ENCODE assay signal across 9 cellular contexts in the genomic region with DNA sequence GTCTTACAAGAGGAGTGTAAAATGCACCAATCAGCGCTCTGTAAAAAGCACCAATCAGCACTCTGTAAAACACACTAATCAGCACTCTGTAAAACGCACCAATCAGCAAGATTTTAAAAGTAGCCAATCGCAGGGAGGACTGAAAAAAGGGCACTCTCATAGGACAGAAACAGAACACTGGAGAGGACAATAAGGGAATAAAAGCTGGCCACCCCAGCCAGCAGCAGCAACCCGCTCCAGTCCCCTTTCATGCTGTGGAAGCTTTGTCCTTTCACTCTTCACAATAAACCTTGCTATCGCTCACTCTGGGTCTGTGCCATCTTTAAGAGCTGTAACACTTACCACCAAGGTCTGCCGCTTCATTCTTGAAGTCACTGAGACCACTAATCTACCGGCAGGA. TPM values are rescaled to one million over a fixed set of nuclear protein-coding genes. Genes with fewer than 3 reads are reported as not detected.
A peak's percentile ranks its signal among the peaks of the same experiment; 100 is the strongest.
DNase-seq lines count a peak whose midpoint lies in the region; ATAC-seq and TF ChIP-seq lines count a peak whose summit lies in the region.
"Had no signal": no experiment of that assay in that cellular context is flagged by ENCODE, and none has a peak within 500 bp of the region (broad histone marks: within the 10 kb centered on the region; RNA-seq: fewer than 3 reads in every experiment).

No MANE protein-coding gene starts in this region.

- no peak overlapping the region for H3K4me3 ChIP-seq in naive thymus-derived CD4-positive, alpha-beta T cell (ENCODE audit: low read length)

- H3K36me3 ChIP-seq in naive thymus-derived CD4-positive, alpha-beta T cell (ENCODE audit: control insufficient read depth in 2 of 3, insufficient read depth in 3 of 3, low read length in 3 of 3): peaks cover 0 to 4% (median 0%) of the 10 kb centered on the region in 3 experiments
- H3K36me3 ChIP-seq: thoracic aorta had no signal

- peak; percentile 45 for DNase-seq in DMS53 treated with DMSO at 0.1 percent for 48 hours (lab: John Stamatoyannopoulos, UW; ENCODE audit: unreplicated experiment)
- peak; percentile 27 for DNase-seq in LoVo (ENCODE audit: low spot score)
- no peak for DNase-seq in activated naive CD8-positive, alpha-beta T cell treated with anti-CD3 and anti-CD28 coated beads, Interleukin-2, amount 10 ng/mL, durations not matched to agents 7 days and 5 days
- no peak for DNase-seq in naive thymus-derived CD4-positive, alpha-beta T cell
- no peak for DNase-seq in NCI-H1092 (lab: John Stamatoyannopoulos, UW)
- no peak for DNase-seq in GM13976 (ENCODE audit: low spot score)

- H3K9me3 ChIP-seq in naive thymus-derived CD4-positive, alpha-beta T cell (ENCODE audit: control insufficient read depth in 2 of 3, low read length in 3 of 3): no peaks in the 10 kb centered on the region
- H3K9me3 ChIP-seq: thoracic aorta had no signal

- H3K27me3 ChIP-seq in naive thymus-derived CD4-positive, alpha-beta T cell (ENCODE audit: control insufficient read depth in 2 of 2, insufficient read depth in 2 of 2, low read length in 2 of 2): no peaks in the 10 kb centered on the region

- no peak overlapping the region for H3K4me3 Mint-ChIP-seq in activated naive CD8-positive, alpha-beta T cell treated with anti-CD3 and anti-CD28 coated beads, Interleukin-2, amount 10 ng/mL, durations not matched to agents 7 days and 5 days
- H3K4me3 Mint-ChIP-seq in naive thymus-derived CD4-positive, alpha-beta T cell: peak overlapping the region in 9 of 10 donors; percentile 8 to 94 (median 48)

- no peak overlapping the region for H3K27ac ChIP-seq in naive thymus-derived CD4-positive, alpha-beta T cell (ENCODE audit: low read depth, low read length)

- peaks cover 2% of the 10 kb centered on the region for H3K36me3 Mint-ChIP-seq in activated naive CD8-positive, alpha-beta T cell treated with anti-CD3 and anti-CD28 coated beads, Interleukin-2, amount 10 ng/mL, durations not matched to agents 7 days and 5 days
- no peaks in the 10 kb centered on the region for H3K36me3 Mint-ChIP-seq in naive thymus-derived CD4-positive, alpha-beta T cell
- H3K36me3 Mint-ChIP-seq: memory B cell had no signal

- peak overlapping the region; percentile 9 for H3K27ac Mint-ChIP-seq in activated naive CD8-positive, alpha-beta T cell treated with anti-CD3 and anti-CD28 coated beads, Interleukin-2, amount 10 ng/mL, durations not matched to agents 7 days and 5 days
- peak overlapping the region in 7 of 9 donors; percentile 31 to 96 (median 61) for H3K27ac Mint-ChIP-seq in naive thymus-derived CD4-positive, alpha-beta T cell

- CTCF ChIA-PET in naive thymus-derived CD4-positive, alpha-beta T cell (lab: Charles Lee): interaction anchor here (0.6 kb wide), 1 partner anchor 16 kb away, joined by 3 read pairs; no protein-coding TSS in a partner anchor

- H3K4me1 ChIP-seq in naive thymus-derived CD4-positive, alpha-beta T cell (ENCODE audit: control insufficient read depth in 2 of 2, insufficient read depth in 2 of 2, low read length in 2 of 2): peaks cover 8% of the 10 kb centered on the region in 2 donors

- no peak for ATAC-seq in activated naive CD8-positive, alpha-beta T cell treated with anti-CD3 and anti-CD28 coated beads, Interleukin-2, amount 10 ng/mL, durations not matched to agents 7 days and 5 days (ENCODE audit: low read depth)
- ATAC-seq in naive thymus-derived CD4-positive, alpha-beta T cell: no peak
- ATAC-seq in HG02759 (IDR thresholded peaks at IDR 0.05; ENCODE audit: unreplicated experiment): no peak

- peaks cover 1% of the 10 kb centered on the region for H3K9me3 Mint-ChIP-seq in activated naive CD8-positive, alpha-beta T cell treated with anti-CD3 and anti-CD28 coated beads, Interleukin-2, amount 10 ng/mL, durations not matched to agents 7 days and 5 days
- peaks cover 0 to 4% (median 0%) of the 10 kb centered on the region in 11 donors for H3K9me3 Mint-ChIP-seq in naive thymus-derived CD4-positive, alpha-beta T cell
- H3K9me3 Mint-ChIP-seq: memory B cell had no signal

- intact Hi-C loops in naive thymus-derived CD4-positive, alpha-beta T cell (cut with micrococcal nuclease): loop anchor here (2.0 to 5.0 kb wide), 2 partner anchors 16 to 662 kb away; no protein-coding TSS in a partner anchor

- H3K27me3 Mint-ChIP-seq in activated naive CD8-positive, alpha-beta T cell treated with anti-CD3 and anti-CD28 coated beads, Interleukin-2, amount 10 ng/mL, durations not matched to agents 7 days and 5 days: no peaks in the 10 kb centered on the region
- no peaks in the 10 kb centered on the region for H3K27me3 Mint-ChIP-seq in naive thymus-derived CD4-positive, alpha-beta T cell
- H3K27me3 Mint-ChIP-seq: memory B cell had no signal

- TF ChIP-seq CTCF in GM13976 (IDR thresholded peaks at IDR 0.05; ENCODE audit: borderline replicate concordance, control extremely low read depth, extremely low read depth, insufficient read depth, missing control alignments): no peak

- H3K4me1 Mint-ChIP-seq in activated naive CD8-positive, alpha-beta T cell treated with anti-CD3 and anti-CD28 coated beads, Interleukin-2, amount 10 ng/mL, durations not matched to agents 7 days and 5 days: peaks cover 26% of the 10 kb centered on the region
- H3K4me1 Mint-ChIP-seq in naive thymus-derived CD4-positive, alpha-beta T cell: peaks cover 11 to 36% (median 28%) of the 10 kb centered on the region in 7 donors

- POLR2A ChIA-PET in activated naive CD8-positive, alpha-beta T cell treated with anti-CD3 and anti-CD28 coated beads, Interleukin-2, amount 10 ng/mL, durations not matched to agents 7 days and 5 days (lab: Charles Lee): interaction anchor here (1.5 to 1.7 kb wide), 2 partner anchors 114 to 132 kb away, joined by 4 read pairs; partner anchors contain the start of gene HIVEP2
- POLR2A ChIA-PET in naive thymus-derived CD4-positive, alpha-beta T cell (lab: Charles Lee): interaction anchor here (0.6 kb wide), 1 partner anchor 483 kb away, joined by 3 read pairs; no protein-coding TSS in a partner anchor

- in situ Hi-C loops in GM13976 (cut with MboI; ENCODE audit: low sequenced_read_pairs, unreplicated experiment): no loop called here

RNA-seq across cellular contexts. Expression of gene AIG1, which starts 1.7 kb away (rescaled TPM):
- total RNA-seq in activated naive CD8-positive, alpha-beta T cell treated with anti-CD3 and anti-CD28 coated beads, Interleukin-2, amount 10 ng/mL, durations not matched to agents 7 days and 5 days: 10 to 100 TPM; 14.2 to 14.6 TPM
- 10 to 100 TPM in 2 of 5 experiments, 1 to 10 TPM in 3; 6.8 to 10.8 (median 8.8) TPM for total RNA-seq in naive thymus-derived CD4-positive, alpha-beta T cell
- polyA plus RNA-seq in naive thymus-derived CD4-positive, alpha-beta T cell: 10 to 100 TPM; 21.0 to 21.8 TPM

Comparison
In these comparisons a context has a peak if more than half of its experiments do, and no peak if none do; other contexts are left out.
1. DNase-seq: peak in DMS53 treated with DMSO at 0.1 percent for 48 hours (single experiment) and LoVo (single experiment); none in activated naive CD8-positive, alpha-beta T cell treated with anti-CD3 and anti-CD28 coated beads, Interleukin-2, amount 10 ng/mL, durations not matched to agents 7 days and 5 days (single experiment), naive thymus-derived CD4-positive, alpha-beta T cell (0 of 9), NCI-H1092 (single experiment) and GM13976 (single experiment).